10 cellular contexts compared by ENCODE assay signal in genomic region chr15:47718474-47719440, GRCh38. TPM values are rescaled to one million over a fixed set of nuclear protein-coding genes. Genes with fewer than 3 reads are reported as not detected.
DNase-seq lines count a peak whose midpoint lies in the region; ATAC-seq and TF ChIP-seq lines count a peak whose summit lies in the region.
"Had no signal": no experiment of that assay in that cellular context is flagged by ENCODE, and none has a peak within 500 bp of the region (broad histone marks: within the 10 kb centered on the region; RNA-seq: fewer than 3 reads in every experiment).

No MANE protein-coding gene starts in this region.

- WGBS in upper lobe of left lung, 2 donors = 3 to 4% methylated on average over 30 to 51 of the region's 51 CpGs

- peak overlapping the region; percentile 91 for H3K9ac ChIP-seq in endocrine pancreas (ENCODE audit: control insufficient read depth, insufficient read depth, low read length)

- peaks cover 12% of the 10 kb centered on the region for H3K4me1 ChIP-seq in endocrine pancreas (ENCODE audit: control insufficient read depth, insufficient read depth, low read length)
- H3K4me1 ChIP-seq in upper lobe of left lung = peaks cover 3 to 27% (median 14%) of the 10 kb centered on the region in 4 donors

- H3K36me3 ChIP-seq in endocrine pancreas (ENCODE audit: control insufficient read depth, insufficient read depth, low read length) = no peaks in the 10 kb centered on the region
- H3K36me3 ChIP-seq in upper lobe of left lung = no peaks in the 10 kb centered on the region

- H3K27ac ChIP-seq in upper lobe of left lung = peak overlapping the region; percentile 69 to 79 (median 77)
- H3K27ac ChIP-seq: epithelial cell of prostate had no signal

- no peak for TF ChIP-seq POLR2A in upper lobe of left lung (IDR thresholded peaks at IDR 0.05)

- peak; percentile 41 to 63 for ATAC-seq in upper lobe of left lung (ENCODE audit: low FRiP score in 2 of 2)
- ATAC-seq in HG03025 (IDR thresholded peaks at IDR 0.05; ENCODE audit: low FRiP score, unreplicated experiment) = no peak
- ATAC-seq: CD8-positive, alpha-beta T cell had no signal

- H3K27me3 ChIP-seq in endocrine pancreas (ENCODE audit: control insufficient read depth, insufficient read depth, low read length) = no peaks in the 10 kb centered on the region
- peaks cover 0 to 4% (median 2%) of the 10 kb centered on the region in 4 donors for H3K27me3 ChIP-seq in upper lobe of left lung

- H3K9me3 ChIP-seq in endocrine pancreas (ENCODE audit: control insufficient read depth, low read length) (no peaks in the 10 kb centered on the region), upper lobe of left lung (no peaks in the 10 kb centered on the region)

- TF ChIP-seq CTCF in upper lobe of left lung (IDR thresholded peaks at IDR 0.05) = no peak

- H3K4me3 ChIP-seq in endocrine pancreas (ENCODE audit: control insufficient read depth, insufficient read depth, low read length) (peak overlapping the region; percentile 76), upper lobe of left lung (peak overlapping the region; percentile 57 to 71 (median 66))

- DNase-seq in NCI-H1105 treated with DMSO at 0.1 percent for 48 hours (lab: John Stamatoyannopoulos, UW) = peak; percentile 41
- no peak for DNase-seq in NCI-H1105 (lab: John Stamatoyannopoulos, UW)
- peak; percentile 79 for DNase-seq in medulla oblongata (ENCODE audit: extremely low spot score)
- DNase-seq in upper lobe of left lung = peak in 1 of 2 donors; percentile 82
- no peak for DNase-seq in NCI-H526 treated with DMSO at 0.1 percent for 48 hours (lab: John Stamatoyannopoulos, UW)
- no peak for DNase-seq in ureter (ENCODE audit: low spot score)
- DNase-seq: CD8-positive, alpha-beta T cell had no signal

- TF ChIP-seq EP300 in upper lobe of left lung (IDR thresholded peaks at IDR 0.05) = no peak

RNA-seq across cellular contexts. Expression of gene SEMA6D, which starts 1.5 kb away (rescaled TPM):
- total RNA-seq in upper lobe of left lung (10 to 100 TPM in 2 of 6 donors, 1 to 10 TPM in 4; 6.9 to 10.5 (median 9.0) TPM), ureter (8.8 TPM)
- total RNA-seq: CD8-positive, alpha-beta T cell had no signal

Comparison
In these comparisons a context has a peak if more than half of its experiments do, and no peak if none do; other contexts are left out.
1. DNase-seq: peak in NCI-H1105 treated with DMSO at 0.1 percent for 48 hours (single experiment) and medulla oblongata (single experiment); none in NCI-H1105 (single experiment), NCI-H526 treated with DMSO at 0.1 percent for 48 hours (single experiment) and ureter (single experiment).